2 cellular contexts compared by ENCODE assay signal in genomic region chr4:39157520-39157919, GRCh38.
TF ChIP-seq lines count a peak whose summit lies in the region.

No MANE protein-coding gene starts in this region.

TF ChIP-seq in K562, 482 proteins besides CTCF, POLR2A, EP300 and RAD21 (continues in another document):
- TF ChIP-seq TAF1 (IDR thresholded peaks at IDR 0.05; ENCODE audit: control insufficient read depth, extremely low read depth, insufficient read depth, low read length, severe bottlenecking) (no peak), ATF4 (CRISPR knock-in tag; IDR thresholded peaks at IDR 0.05) (no peak), ZNF224 (CRISPR knock-in tag; IDR thresholded peaks at IDR 0.05) (no peak), ZNF76 (CRISPR knock-in tag; IDR thresholded peaks at IDR 0.05; ENCODE audit: borderline replicate concordance) (no peak), YBX1 (IDR thresholded peaks at IDR 0.05) (no peak), ZNF445 (CRISPR knock-in tag; IDR thresholded peaks at IDR 0.05; ENCODE audit: low read depth) (no peak), BRD9 (IDR thresholded peaks at IDR 0.05; ENCODE audit: low read depth, partially characterized antibody) (no peak), ATF3 (IDR thresholded peaks at IDR 0.05) (peak; percentile 54), ATF3 (CRISPR knock-in tag; conservative IDR thresholded peaks at IDR 0.05) (no peak), CEBPG (CRISPR knock-in tag; IDR thresholded peaks at IDR 0.05) (no peak), CEBPG (tag; conservative IDR thresholded peaks at IDR 0.05 in 1 of 2, IDR thresholded peaks at IDR 0.05 in 1 of 2) (peak; percentile 45 to 64; a peak in 3 of 4 replicates), MGA (IDR thresholded peaks at IDR 0.05) (no peak), XRCC5 (IDR thresholded peaks at IDR 0.05; ENCODE audit: low read depth, low read length) (no peak)

TF ChIP-seq in HepG2, 621 proteins besides CTCF, POLR2A, EP300 and RAD21:
- TF ChIP-seq ZNF570 (CRISPR knock-in tag; IDR thresholded peaks at IDR 0.05; ENCODE audit: borderline replicate concordance) = no peak
- TF ChIP-seq ZNF552 (CRISPR knock-in tag; IDR thresholded peaks at IDR 0.05; ENCODE audit: borderline replicate concordance) = no peak
- peak; percentile 56; the same call in 1 of the 2 replicates for TF ChIP-seq CEBPB (IDR thresholded peaks at IDR 0.05; ENCODE audit: borderline replicate concordance, low read depth, low read length)
- TF ChIP-seq ESRRA (CRISPR knock-in tag; IDR thresholded peaks at IDR 0.05; ENCODE audit: low read depth) = no peak
- TF ChIP-seq ZSCAN12 (CRISPR knock-in tag; IDR thresholded peaks at IDR 0.05) = no peak
- no peak for TF ChIP-seq SNAI1 (CRISPR knock-in tag; IDR thresholded peaks at IDR 0.05; ENCODE audit: borderline replicate concordance)
- TF ChIP-seq CREB3 (CRISPR knock-in tag; IDR thresholded peaks at IDR 0.05) = no peak
- no peak for TF ChIP-seq TRAFD1 (CRISPR knock-in tag; IDR thresholded peaks at IDR 0.05; ENCODE audit: borderline replicate concordance)
